19 cellular contexts compared by ENCODE assay signal in genomic region chr16:64132686-64133085, GRCh38.
DNase-seq lines count a peak whose midpoint lies in the region; ATAC-seq and TF ChIP-seq lines count a peak whose summit lies in the region.
"Had no signal": no experiment of that assay in that cellular context is flagged by ENCODE, and none has a peak within 500 bp of the region (broad histone marks: within the 10 kb centered on the region; RNA-seq: fewer than 3 reads in every experiment).

No MANE protein-coding gene starts in this region.

- TF ChIP-seq CTCF in nephron (IDR thresholded peaks at IDR 0.05; ENCODE audit: unreplicated experiment in 3 of 3), result no peak

- H3K27ac Mint-ChIP-seq in nephron, result peak overlapping the region; percentile 70 to 89 (median 86)
- H3K27ac Mint-ChIP-seq: activated CD4-positive, alpha-beta T cell treated with anti-CD3 and anti-CD28 coated beads for 36 hours; activated naive CD4-positive, alpha-beta T cell treated with anti-CD3 and anti-CD28 coated beads for 36 hours had no signal

- no peak overlapping the region for H3K9ac ChIP-seq in HUES48 (ENCODE audit: low read depth, low read length)

- peak overlapping the region in 1 of 3 experiments; percentile 1 for H3K4me3 Mint-ChIP-seq in nephron
- H3K4me3 Mint-ChIP-seq: activated CD4-positive, alpha-beta T cell treated with anti-CD3 and anti-CD28 coated beads for 36 hours; activated naive CD4-positive, alpha-beta T cell treated with anti-CD3 and anti-CD28 coated beads for 36 hours; neural crest cell had no signal

- H3K4me1 ChIP-seq in HUES48 (ENCODE audit: control insufficient read depth, insufficient read depth, low read length) (peaks cover 7% of the 10 kb centered on the region), SJCRH30 (peaks cover 8% of the 10 kb centered on the region)
- H3K4me1 ChIP-seq: tibial artery had no signal

- H3K9me3 ChIP-seq in HUES48 (ENCODE audit: control insufficient read depth, insufficient read depth, low read length) (no peaks in the 10 kb centered on the region), SJCRH30 (replicated peaks) (0 out of 2 replicates have a peak, but pooled peaks cover 4% of the 10 kb centered on the region), MG63 (no peaks in the 10 kb centered on the region)
- H3K9me3 ChIP-seq: tibial artery had no signal

- H3K27me3 ChIP-seq in HUES48 (ENCODE audit: control insufficient read depth, insufficient read depth, low read length) (no peaks in the 10 kb centered on the region), SJCRH30 (no peaks in the 10 kb centered on the region), MG63 (no peaks in the 10 kb centered on the region)
- H3K27me3 ChIP-seq: cardiac muscle cell, tibial artery had no signal

- H3K27ac ChIP-seq in HUES48 (ENCODE audit: low read depth, low read length) (peak overlapping the region; percentile 52), SJCRH30 (peak overlapping the region; percentile 25)
- H3K27ac ChIP-seq: cardiac muscle cell, tibial artery had no signal

- H3K36me3 Mint-ChIP-seq in nephron (ENCODE audit: low read depth), result no peaks in the 10 kb centered on the region

- peaks cover 23% of the 10 kb centered on the region for H3K4me1 Mint-ChIP-seq in nephron
- H3K4me1 Mint-ChIP-seq: activated CD4-positive, alpha-beta T cell treated with anti-CD3 and anti-CD28 coated beads for 36 hours had no signal

- DNase-seq in G401 (ENCODE audit: low spot score), result peak; percentile 65
- peak; percentile 38 to 72 for DNase-seq in SJCRH30
- DNase-seq in MG63, result no peak
- no peak for DNase-seq in islet precursor cell
- DNase-seq: activated CD4-positive, alpha-beta T cell treated with anti-CD3 and anti-CD28 coated beads for 36 hours; activated naive CD4-positive, alpha-beta T cell treated with anti-CD3 and anti-CD28 coated beads for 36 hours; activated T-cell treated with anti-CD3 and anti-CD28 coated beads, Interleukin-2, amount 50 U/mL, for 48 hours; GF-D8; NCI-H524 treated with DMSO at 0.1 percent for 48 hours; SIG-M5; stimulated activated CD4-positive, alpha-beta T cell treated with anti-CD3 and anti-CD28 coated beads, Interleukin-12 subunit alpha, Interleukin-12 subunit beta, amount 100 ng/mL, for 4 hours; stimulated activated CD4-positive, alpha-beta T cell treated with anti-CD3 and anti-CD28 coated beads, Interleukin-4, amount 100 ng/mL, for 4 hours; stimulated activated naive CD8-positive, alpha-beta T cell treated with anti-CD3 and anti-CD28 coated beads, Interleukin-15, Interleukin-2, amounts not matched to agents 100 U/mL and 50 U/mL, for 24 hours; tibial artery had no signal

- no peaks in the 10 kb centered on the region for H3K9me3 Mint-ChIP-seq in nephron

- in situ Hi-C loops in G401 (cut with HindIII; ENCODE audit: low sequenced_read_pairs), result no loop called here

- H3K4me3 ChIP-seq in HUES48 (ENCODE audit: low read depth, low read length), result no peak overlapping the region
- no peak overlapping the region for H3K4me3 ChIP-seq in SJCRH30
- no peak overlapping the region for H3K4me3 ChIP-seq in MG63
- H3K4me3 ChIP-seq: cardiac muscle cell, tibial artery had no signal

- H3K27me3 Mint-ChIP-seq in nephron (ENCODE audit: low read depth), result no peaks in the 10 kb centered on the region
- H3K27me3 Mint-ChIP-seq: activated CD4-positive, alpha-beta T cell treated with anti-CD3 and anti-CD28 coated beads for 36 hours had no signal

- ATAC-seq in HG02623 (IDR thresholded peaks at IDR 0.05; ENCODE audit: unreplicated experiment), result no peak
- ATAC-seq: activated CD4-positive, alpha-beta T cell treated with anti-CD3 and anti-CD28 coated beads for 36 hours; stimulated activated naive CD8-positive, alpha-beta T cell treated with anti-CD3 and anti-CD28 coated beads, Interleukin-15, Interleukin-2, amounts not matched to agents 100 U/mL and 50 U/mL, for 24 hours had no signal

- H3K36me3 ChIP-seq in HUES48 (ENCODE audit: control insufficient read depth, insufficient read depth, low read length), result no peaks in the 10 kb centered on the region
- no peaks in the 10 kb centered on the region for H3K36me3 ChIP-seq in SJCRH30
- no peaks in the 10 kb centered on the region for H3K36me3 ChIP-seq in MG63
- H3K36me3 ChIP-seq: cardiac muscle cell, tibial artery had no signal

Comparison
In these comparisons a context has a peak if more than half of its experiments do, and no peak if none do; other contexts are left out.
1. DNase-seq: peak in G401 (single experiment) and SJCRH30 (2 of 2); none in MG63 (single experiment) and islet precursor cell (single experiment).